In genomic region chr10:99329891-99330674, GRCh38 we compare ENCODE assay signal across 1 cellular context.
A peak's percentile ranks its signal among the peaks of the same experiment; 100 is the strongest.
TF ChIP-seq lines count a peak whose summit lies in the region.

No MANE protein-coding gene starts in this region.

TF ChIP-seq in HepG2, 621 proteins besides CTCF, POLR2A, EP300 and RAD21 (continued from another document and continues in another):
- no peak for TF ChIP-seq ZBTB10 (CRISPR knock-in tag; IDR thresholded peaks at IDR 0.05; ENCODE audit: borderline replicate concordance)
- no peak for TF ChIP-seq FOSL2 (CRISPR knock-in tag; IDR thresholded peaks at IDR 0.05)
- TF ChIP-seq ZNF766 (CRISPR knock-in tag; IDR thresholded peaks at IDR 0.05; ENCODE audit: borderline replicate concordance): no peak
- TF ChIP-seq PPARG (CRISPR knock-in tag; conservative IDR thresholded peaks at IDR 0.05): no peak
- TF ChIP-seq, protein P1, sequence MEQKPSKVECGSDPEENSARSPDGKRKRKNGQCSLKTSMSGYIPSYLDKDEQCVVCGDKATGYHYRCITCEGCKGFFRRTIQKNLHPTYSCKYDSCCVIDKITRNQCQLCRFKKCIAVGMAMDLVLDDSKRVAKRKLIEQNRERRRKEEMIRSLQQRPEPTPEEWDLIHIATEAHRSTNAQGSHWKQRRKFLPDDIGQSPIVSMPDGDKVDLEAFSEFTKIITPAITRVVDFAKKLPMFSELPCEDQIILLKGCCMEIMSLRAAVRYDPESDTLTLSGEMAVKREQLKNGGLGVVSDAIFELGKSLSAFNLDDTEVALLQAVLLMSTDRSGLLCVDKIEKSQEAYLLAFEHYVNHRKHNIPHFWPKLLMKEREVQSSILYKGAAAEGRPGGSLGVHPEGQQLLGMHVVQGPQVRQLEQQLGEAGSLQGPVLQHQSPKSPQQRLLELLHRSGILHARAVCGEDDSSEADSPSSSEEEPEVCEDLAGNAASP (CRISPR knock-in tag; IDR thresholded peaks at IDR 0.05; ENCODE audit: borderline replicate concordance): no peak
- no peak for TF ChIP-seq MZF1 (CRISPR knock-in tag; IDR thresholded peaks at IDR 0.05; ENCODE audit: borderline replicate concordance)
- no peak for TF ChIP-seq ZNF614 (CRISPR knock-in tag; IDR thresholded peaks at IDR 0.05; ENCODE audit: borderline replicate concordance)
- no peak for TF ChIP-seq ZNF3 (CRISPR knock-in tag; IDR thresholded peaks at IDR 0.05)
- TF ChIP-seq HOXA5 (CRISPR knock-in tag; IDR thresholded peaks at IDR 0.05): 0 out of 2 replicates have a peak, but pooled peaks have one; percentile 20
- peak; percentile 50; the same call in 1 of the 2 replicates for TF ChIP-seq ZNF34 (CRISPR knock-in tag; IDR thresholded peaks at IDR 0.05; ENCODE audit: borderline replicate concordance)
- TF ChIP-seq ZNF747 (CRISPR knock-in tag; IDR thresholded peaks at IDR 0.05; ENCODE audit: borderline replicate concordance): no peak
- TF ChIP-seq NFRKB (IDR thresholded peaks at IDR 0.05): no peak
- no peak for TF ChIP-seq PHF21A (CRISPR knock-in tag; IDR thresholded peaks at IDR 0.05)
- TF ChIP-seq HOXA3 (CRISPR knock-in tag; IDR thresholded peaks at IDR 0.05): 0 out of 2 replicates have a peak, but pooled peaks have one; percentile 20
- TF ChIP-seq, protein P2, sequence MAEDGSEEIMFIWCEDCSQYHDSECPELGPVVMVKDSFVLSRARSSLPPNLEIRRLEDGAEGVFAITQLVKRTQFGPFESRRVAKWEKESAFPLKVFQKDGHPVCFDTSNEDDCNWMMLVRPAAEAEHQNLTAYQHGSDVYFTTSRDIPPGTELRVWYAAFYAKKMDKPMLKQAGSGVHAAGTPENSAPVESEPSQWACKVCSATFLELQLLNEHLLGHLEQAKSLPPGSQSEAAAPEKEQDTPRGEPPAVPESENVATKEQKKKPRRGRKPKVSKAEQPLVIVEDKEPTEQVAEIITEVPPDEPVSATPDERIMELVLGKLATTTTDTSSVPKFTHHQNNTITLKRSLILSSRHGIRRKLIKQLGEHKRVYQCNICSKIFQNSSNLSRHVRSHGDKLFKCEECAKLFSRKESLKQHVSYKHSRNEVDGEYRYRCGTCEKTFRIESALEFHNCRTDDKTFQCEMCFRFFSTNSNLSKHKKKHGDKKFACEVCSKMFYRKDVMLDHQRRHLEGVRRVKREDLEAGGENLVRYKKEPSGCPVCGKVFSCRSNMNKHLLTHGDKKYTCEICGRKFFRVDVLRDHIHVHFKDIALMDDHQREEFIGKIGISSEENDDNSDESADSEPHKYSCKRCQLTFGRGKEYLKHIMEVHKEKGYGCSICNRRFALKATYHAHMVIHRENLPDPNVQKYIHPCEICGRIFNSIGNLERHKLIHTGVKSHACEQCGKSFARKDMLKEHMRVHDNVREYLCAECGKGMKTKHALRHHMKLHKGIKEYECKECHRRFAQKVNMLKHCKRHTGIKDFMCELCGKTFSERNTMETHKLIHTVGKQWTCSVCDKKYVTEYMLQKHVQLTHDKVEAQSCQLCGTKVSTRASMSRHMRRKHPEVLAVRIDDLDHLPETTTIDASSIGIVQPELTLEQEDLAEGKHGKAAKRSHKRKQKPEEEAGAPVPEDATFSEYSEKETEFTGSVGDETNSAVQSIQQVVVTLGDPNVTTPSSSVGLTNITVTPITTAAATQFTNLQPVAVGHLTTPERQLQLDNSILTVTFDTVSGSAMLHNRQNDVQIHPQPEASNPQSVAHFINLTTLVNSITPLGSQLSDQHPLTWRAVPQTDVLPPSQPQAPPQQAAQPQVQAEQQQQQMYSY (CRISPR knock-in tag; IDR thresholded peaks at IDR 0.05): no peak
- TF ChIP-seq PHF20 (CRISPR knock-in tag; IDR thresholded peaks at IDR 0.05): no peak; the same call in 1 of the 2 replicates
- TF ChIP-seq ZNF891 (CRISPR knock-in tag; IDR thresholded peaks at IDR 0.05): no peak
- no peak for TF ChIP-seq SP1 (IDR thresholded peaks at IDR 0.05)
- no peak for TF ChIP-seq SP1 (CRISPR knock-in tag; IDR thresholded peaks at IDR 0.05)
- no peak for TF ChIP-seq ATRX (CRISPR knock-in tag; IDR thresholded peaks at IDR 0.05; ENCODE audit: borderline replicate concordance)
- TF ChIP-seq ZKSCAN5 (CRISPR knock-in tag; IDR thresholded peaks at IDR 0.05): no peak
- TF ChIP-seq AGO1 (IDR thresholded peaks at IDR 0.05; ENCODE audit: low read depth, low read length, poor library complexity, severe bottlenecking): no peak
- TF ChIP-seq NCOA2 (CRISPR knock-in tag; IDR thresholded peaks at IDR 0.05): no peak
- TF ChIP-seq, protein P3, sequence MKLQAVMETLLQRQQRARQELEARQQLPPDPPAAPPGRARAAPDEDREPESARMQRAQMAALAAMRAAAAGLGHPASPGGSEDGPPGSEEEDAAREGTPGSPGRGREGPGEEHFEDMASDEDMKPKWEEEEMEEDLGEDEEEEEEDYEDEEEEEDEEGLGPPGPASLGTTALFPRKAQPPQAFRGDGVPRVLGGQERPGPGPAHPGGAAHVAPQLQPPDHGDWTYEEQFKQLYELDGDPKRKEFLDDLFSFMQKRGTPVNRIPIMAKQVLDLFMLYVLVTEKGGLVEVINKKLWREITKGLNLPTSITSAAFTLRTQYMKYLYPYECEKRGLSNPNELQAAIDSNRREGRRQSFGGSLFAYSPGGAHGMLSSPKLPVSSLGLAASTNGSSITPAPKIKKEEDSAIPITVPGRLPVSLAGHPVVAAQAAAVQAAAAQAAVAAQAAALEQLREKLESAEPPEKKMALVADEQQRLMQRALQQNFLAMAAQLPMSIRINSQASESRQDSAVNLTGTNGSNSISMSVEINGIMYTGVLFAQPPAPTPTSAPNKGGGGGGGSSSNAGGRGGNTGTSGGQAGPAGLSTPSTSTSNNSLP (IDR thresholded peaks at IDR 0.05; ENCODE audit: low read depth, low read length): no peak
- no peak for TF ChIP-seq MTF1 (CRISPR knock-in tag; IDR thresholded peaks at IDR 0.05)
- TF ChIP-seq ZNF136 (CRISPR knock-in tag; IDR thresholded peaks at IDR 0.05; ENCODE audit: low read depth): no peak
- TF ChIP-seq HCFC1 (IDR thresholded peaks at IDR 0.05; ENCODE audit: low read depth, low read length): no peak
- 0 out of 2 replicates have a peak, but pooled peaks have one; percentile 27 for TF ChIP-seq ZNF367 (CRISPR knock-in tag; IDR thresholded peaks at IDR 0.05; ENCODE audit: borderline replicate concordance)
- no peak for TF ChIP-seq NAIF1 (CRISPR knock-in tag; IDR thresholded peaks at IDR 0.05; ENCODE audit: borderline replicate concordance)
- no peak for TF ChIP-seq ZFP36L2 (CRISPR knock-in tag; IDR thresholded peaks at IDR 0.05)
- peak; percentile 72 for TF ChIP-seq ZFY (CRISPR knock-in tag; IDR thresholded peaks at IDR 0.05)
- TF ChIP-seq ZNF446 (CRISPR knock-in tag; IDR thresholded peaks at IDR 0.05): no peak
- no peak for TF ChIP-seq HOXA9 (CRISPR knock-in tag; IDR thresholded peaks at IDR 0.05; ENCODE audit: borderline replicate concordance)
- TF ChIP-seq SETDB1 (CRISPR knock-in tag; IDR thresholded peaks at IDR 0.05; ENCODE audit: borderline replicate concordance): no peak
- no peak for TF ChIP-seq TEAD2 (CRISPR knock-in tag; IDR thresholded peaks at IDR 0.05)
- TF ChIP-seq, protein P4, sequence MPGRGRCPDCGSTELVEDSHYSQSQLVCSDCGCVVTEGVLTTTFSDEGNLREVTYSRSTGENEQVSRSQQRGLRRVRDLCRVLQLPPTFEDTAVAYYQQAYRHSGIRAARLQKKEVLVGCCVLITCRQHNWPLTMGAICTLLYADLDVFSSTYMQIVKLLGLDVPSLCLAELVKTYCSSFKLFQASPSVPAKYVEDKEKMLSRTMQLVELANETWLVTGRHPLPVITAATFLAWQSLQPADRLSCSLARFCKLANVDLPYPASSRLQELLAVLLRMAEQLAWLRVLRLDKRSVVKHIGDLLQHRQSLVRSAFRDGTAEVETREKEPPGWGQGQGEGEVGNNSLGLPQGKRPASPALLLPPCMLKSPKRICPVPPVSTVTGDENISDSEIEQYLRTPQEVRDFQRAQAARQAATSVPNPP (CRISPR knock-in tag; IDR thresholded peaks at IDR 0.05): no peak
- TF ChIP-seq GTF2F1 (IDR thresholded peaks at IDR 0.05; ENCODE audit: low read length): no peak
- TF ChIP-seq, protein P5, sequence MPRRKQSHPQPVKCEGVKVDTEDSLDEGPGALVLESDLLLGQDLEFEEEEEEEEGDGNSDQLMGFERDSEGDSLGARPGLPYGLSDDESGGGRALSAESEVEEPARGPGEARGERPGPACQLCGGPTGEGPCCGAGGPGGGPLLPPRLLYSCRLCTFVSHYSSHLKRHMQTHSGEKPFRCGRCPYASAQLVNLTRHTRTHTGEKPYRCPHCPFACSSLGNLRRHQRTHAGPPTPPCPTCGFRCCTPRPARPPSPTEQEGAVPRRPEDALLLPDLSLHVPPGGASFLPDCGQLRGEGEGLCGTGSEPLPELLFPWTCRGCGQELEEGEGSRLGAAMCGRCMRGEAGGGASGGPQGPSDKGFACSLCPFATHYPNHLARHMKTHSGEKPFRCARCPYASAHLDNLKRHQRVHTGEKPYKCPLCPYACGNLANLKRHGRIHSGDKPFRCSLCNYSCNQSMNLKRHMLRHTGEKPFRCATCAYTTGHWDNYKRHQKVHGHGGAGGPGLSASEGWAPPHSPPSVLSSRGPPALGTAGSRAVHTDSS (CRISPR knock-in tag; conservative IDR thresholded peaks at IDR 0.05): no peak
- no peak for TF ChIP-seq TAF15 (IDR thresholded peaks at IDR 0.05; ENCODE audit: low read depth, low read length, poor library complexity, severe bottlenecking)
- no peak for TF ChIP-seq ZMYM4 (CRISPR knock-in tag; IDR thresholded peaks at IDR 0.05)
- TF ChIP-seq KDM1A (CRISPR knock-in tag; IDR thresholded peaks at IDR 0.05): no peak
- TF ChIP-seq, protein P6, sequence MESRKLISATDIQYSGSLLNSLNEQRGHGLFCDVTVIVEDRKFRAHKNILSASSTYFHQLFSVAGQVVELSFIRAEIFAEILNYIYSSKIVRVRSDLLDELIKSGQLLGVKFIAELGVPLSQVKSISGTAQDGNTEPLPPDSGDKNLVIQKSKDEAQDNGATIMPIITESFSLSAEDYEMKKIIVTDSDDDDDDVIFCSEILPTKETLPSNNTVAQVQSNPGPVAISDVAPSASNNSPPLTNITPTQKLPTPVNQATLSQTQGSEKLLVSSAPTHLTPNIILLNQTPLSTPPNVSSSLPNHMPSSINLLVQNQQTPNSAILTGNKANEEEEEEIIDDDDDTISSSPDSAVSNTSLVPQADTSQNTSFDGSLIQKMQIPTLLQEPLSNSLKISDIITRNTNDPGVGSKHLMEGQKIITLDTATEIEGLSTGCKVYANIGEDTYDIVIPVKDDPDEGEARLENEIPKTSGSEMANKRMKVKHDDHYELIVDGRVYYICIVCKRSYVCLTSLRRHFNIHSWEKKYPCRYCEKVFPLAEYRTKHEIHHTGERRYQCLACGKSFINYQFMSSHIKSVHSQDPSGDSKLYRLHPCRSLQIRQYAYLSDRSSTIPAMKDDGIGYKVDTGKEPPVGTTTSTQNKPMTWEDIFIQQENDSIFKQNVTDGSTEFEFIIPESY (CRISPR knock-in tag; IDR thresholded peaks at IDR 0.05): peak; percentile 82
- 0 out of 2 replicates have a peak, but pooled peaks have one; percentile 12 for TF ChIP-seq ZNF672 (CRISPR knock-in tag; IDR thresholded peaks at IDR 0.05)
- TF ChIP-seq ZNF564 (CRISPR knock-in tag; IDR thresholded peaks at IDR 0.05): no peak
- no peak for TF ChIP-seq SMARCC2 (IDR thresholded peaks at IDR 0.05)
- no peak for TF ChIP-seq PCBP1 (IDR thresholded peaks at IDR 0.05; ENCODE audit: borderline replicate concordance, low read depth, low read length)
- TF ChIP-seq, protein P7, sequence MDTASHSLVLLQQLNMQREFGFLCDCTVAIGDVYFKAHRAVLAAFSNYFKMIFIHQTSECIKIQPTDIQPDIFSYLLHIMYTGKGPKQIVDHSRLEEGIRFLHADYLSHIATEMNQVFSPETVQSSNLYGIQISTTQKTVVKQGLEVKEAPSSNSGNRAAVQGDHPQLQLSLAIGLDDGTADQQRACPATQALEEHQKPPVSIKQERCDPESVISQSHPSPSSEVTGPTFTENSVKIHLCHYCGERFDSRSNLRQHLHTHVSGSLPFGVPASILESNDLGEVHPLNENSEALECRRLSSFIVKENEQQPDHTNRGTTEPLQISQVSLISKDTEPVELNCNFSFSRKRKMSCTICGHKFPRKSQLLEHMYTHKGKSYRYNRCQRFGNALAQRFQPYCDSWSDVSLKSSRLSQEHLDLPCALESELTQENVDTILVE (CRISPR knock-in tag; IDR thresholded peaks at IDR 0.05): no peak
- TF ChIP-seq, protein P8, sequence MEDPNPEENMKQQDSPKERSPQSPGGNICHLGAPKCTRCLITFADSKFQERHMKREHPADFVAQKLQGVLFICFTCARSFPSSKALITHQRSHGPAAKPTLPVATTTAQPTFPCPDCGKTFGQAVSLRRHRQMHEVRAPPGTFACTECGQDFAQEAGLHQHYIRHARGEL (CRISPR knock-in tag; IDR thresholded peaks at IDR 0.05): no peak
- TF ChIP-seq TRAFD1 (CRISPR knock-in tag; IDR thresholded peaks at IDR 0.05; ENCODE audit: borderline replicate concordance): no peak
- TF ChIP-seq MBNL3 (CRISPR knock-in tag; conservative IDR thresholded peaks at IDR 0.05): no peak
- TF ChIP-seq JUNB (CRISPR knock-in tag; IDR thresholded peaks at IDR 0.05; ENCODE audit: borderline replicate concordance): no peak
- no peak for TF ChIP-seq KAT7 (CRISPR knock-in tag; IDR thresholded peaks at IDR 0.05; ENCODE audit: borderline replicate concordance)
- TF ChIP-seq ZNF556 (CRISPR knock-in tag; IDR thresholded peaks at IDR 0.05; ENCODE audit: borderline replicate concordance): peak; percentile 89; the same call in 1 of the 2 replicates
